In the genomic region with DNA sequence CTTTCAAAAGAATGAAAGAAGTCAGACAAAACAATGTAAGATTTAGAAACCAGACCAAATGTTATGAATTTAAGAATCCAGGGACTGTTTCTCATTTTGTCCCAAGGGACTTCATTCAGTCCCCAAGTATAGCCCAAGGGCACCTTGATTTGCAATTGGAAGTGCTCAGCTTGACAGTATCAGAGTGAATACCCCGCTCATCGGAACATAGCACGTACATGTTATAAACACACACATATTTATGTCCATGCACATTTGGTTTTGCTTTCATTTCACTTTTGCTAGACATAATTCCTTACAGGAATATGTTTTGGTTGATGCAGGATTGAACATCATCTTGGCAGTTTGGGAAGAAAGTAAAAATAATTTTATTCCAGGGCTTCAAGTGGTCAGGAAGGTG, we compare ENCODE assay signal across 17 cellular contexts.
DNase-seq lines count a peak whose midpoint lies in the region; ATAC-seq and TF ChIP-seq lines count a peak whose summit lies in the region.
"Had no signal": no experiment of that assay in that cellular context is flagged by ENCODE, and none has a peak within 500 bp of the region (broad histone marks: within the 10 kb centered on the region; RNA-seq: fewer than 3 reads in every experiment).

No MANE protein-coding gene starts in this region.

- in situ Hi-C loops in mammary epithelial cell (cut with MboI; ENCODE audit: low sequenced_read_pairs in 2 of 2), result no loop called here

- no peaks in the 10 kb centered on the region for H4K20me1 ChIP-seq in Loucy (ENCODE audit: insufficient read depth, low read length, poor library complexity, severe bottlenecking)
- H4K20me1 ChIP-seq in mammary epithelial cell (ENCODE audit: insufficient read depth, low read length), result no peaks in the 10 kb centered on the region

- intact Hi-C loops in mucosa of descending colon (cut with DNase I, micrococcal nuclease) (no loop called here), mammary epithelial cell (cut with micrococcal nuclease) (no loop called here)

- H3F3A ChIP-seq in Loucy (ENCODE audit: low read depth), result no peaks in the 10 kb centered on the region

- H3K4me2 ChIP-seq in Loucy (ENCODE audit: low read depth, low read length, poor library complexity, severe bottlenecking), result no peak overlapping the region
- no peak overlapping the region for H3K4me2 ChIP-seq in mammary epithelial cell (ENCODE audit: insufficient read depth, low read depth, low read length)
- H3K4me2 ChIP-seq: A549 had no signal

- TF ChIP-seq CTCF in Loucy (conservative IDR thresholded peaks at IDR 0.05; ENCODE audit: low read length) (no peak), mucosa of descending colon (IDR thresholded peaks at IDR 0.05) (no peak), mammary epithelial cell (conservative IDR thresholded peaks at IDR 0.05 in 1 of 2, IDR thresholded peaks at IDR 0.05 in 1 of 2; ENCODE audit: extremely low read depth in 1 of 2, insufficient read depth in 1 of 2, low read depth in 1 of 2, low read length in 2 of 2) (no peak)

- H3K36me3 ChIP-seq in ACC112 (ENCODE audit: insufficient read depth, low read length) (no peaks in the 10 kb centered on the region), Loucy (ENCODE audit: insufficient read depth, low read length) (no peaks in the 10 kb centered on the region), mucosa of descending colon (ENCODE audit: low read depth) (no peaks in the 10 kb centered on the region), mammary epithelial cell (ENCODE audit: insufficient read depth, low read length) (no peaks in the 10 kb centered on the region)

- CTCF ChIA-PET in mammary epithelial cell (lab: Charles Lee; ENCODE audit: low non-redundant PET), result no interaction called here

- H3K9me3 ChIP-seq in Loucy (ENCODE audit: insufficient read depth, low read depth, low read length) (no peaks in the 10 kb centered on the region), mucosa of descending colon (peaks cover 7% of the 10 kb centered on the region), mammary epithelial cell (replicated peaks; ENCODE audit: insufficient read depth, low read length) (no peaks in the 10 kb centered on the region)

- H3K27ac ChIP-seq in ACC112 (ENCODE audit: low read depth, low read length) (no peak overlapping the region), mammary epithelial cell (ENCODE audit: insufficient read depth, low read depth, low read length) (no peak overlapping the region)
- H3K27ac ChIP-seq: A549, C4-2B had no signal

- H3K27me3 ChIP-seq in ACC112 (ENCODE audit: insufficient read depth, low read length) (no peaks in the 10 kb centered on the region), Loucy (ENCODE audit: insufficient read depth, low read length, poor library complexity, severe bottlenecking) (no peaks in the 10 kb centered on the region), mammary epithelial cell (ENCODE audit: insufficient read depth, low read length) (no peaks in the 10 kb centered on the region)

- H3K79me2 ChIP-seq in ACC112 (ENCODE audit: control insufficient read depth, insufficient read depth, low read length, unreplicated experiment) (no peaks in the 10 kb centered on the region), Loucy (ENCODE audit: insufficient read depth, low read length) (no peaks in the 10 kb centered on the region), mammary epithelial cell (ENCODE audit: insufficient read depth, low read length) (no peaks in the 10 kb centered on the region)

- peak; percentile 42 for ATAC-seq in mucosa of descending colon
- ATAC-seq: A549 had no signal

- peak; percentile 21 for DNase-seq in fibroblast of gingiva (ENCODE audit: low read depth)
- no peak for DNase-seq in mucosa of descending colon
- DNase-seq in NCI-H69 (lab: John Stamatoyannopoulos, UW), result no peak
- DNase-seq in SHP77 (lab: John Stamatoyannopoulos, UW), result no peak
- DNase-seq in mammary epithelial cell, result no peak
- DNase-seq: DND-41, GDM1, MM.1S, NCI-H1092 treated with DMSO at 0.1 percent for 48 hours, NCI-H1694 treated with DMSO at 0.1 percent for 48 hours, NCI-H2171, NCI-H446, OCI-M1 had no signal

- dilution Hi-C loops in mammary epithelial cell (cut with HindIII; ENCODE audit: low sequenced_read_pairs), result no loop called here

- peaks cover 17% of the 10 kb centered on the region for H3K4me1 ChIP-seq in ACC112 (ENCODE audit: control insufficient read depth, insufficient read depth, low read length, unreplicated experiment)
- H3K4me1 ChIP-seq in Loucy (ENCODE audit: insufficient read depth, low read length, poor library complexity, severe bottlenecking), result no peaks in the 10 kb centered on the region
- H3K4me1 ChIP-seq in mucosa of descending colon (ENCODE audit: low read depth), result peaks cover 6% of the 10 kb centered on the region
- H3K4me1 ChIP-seq in mammary epithelial cell (ENCODE audit: insufficient read depth, low read length), result no peaks in the 10 kb centered on the region
- H3K4me1 ChIP-seq: A549 had no signal

- 73% methylated on average over 3 of the region's 3 CpGs for WGBS in mammary epithelial cell (ENCODE audit: low coverage, missing lambda C conversion rate)

- H3K4me3 ChIP-seq in ACC112 (ENCODE audit: low read depth, low read length) (peak overlapping the region; percentile 76), Loucy (ENCODE audit: low read length, poor library complexity, severe bottlenecking) (no peak overlapping the region), mucosa of descending colon (no peak overlapping the region), mammary epithelial cell (replicated peaks in 1 of 3; ENCODE audit: insufficient read depth in 1 of 3, low read depth in 2 of 3, low read length in 3 of 3) (no peak overlapping the region)
- H3K4me3 ChIP-seq: A549 had no signal

- no peaks in the 10 kb centered on the region for H3K9me2 ChIP-seq in Loucy (replicated peaks; ENCODE audit: low read depth, low read length)

- no peak overlapping the region for H3K9ac ChIP-seq in Loucy (ENCODE audit: low read depth, low read length, poor library complexity, severe bottlenecking)
- H3K9ac ChIP-seq in mammary epithelial cell (ENCODE audit: insufficient read depth, low read length), result no peak overlapping the region

- no TSS peak for BruUV-seq in mammary epithelial cell (replicated peaks; lab: Mats Ljungman, UMichigan)

- peak overlapping the region; percentile 44 for H2AFZ ChIP-seq in ACC112 (ENCODE audit: low read length, unreplicated experiment)
- 0 out of 2 replicates have a peak overlapping the region, but pooled peaks have one; percentile 2 for H2AFZ ChIP-seq in Loucy (ENCODE audit: low read length)
- no peak overlapping the region for H2AFZ ChIP-seq in mammary epithelial cell (ENCODE audit: low read depth, low read length)
